35 cellular contexts compared by ENCODE assay signal in genomic region chr7:110863258-110863657, GRCh38.
"Had no signal": no experiment of that assay in that cellular context is flagged by ENCODE, and none has a peak within 500 bp of the region (broad histone marks: within the 10 kb centered on the region; RNA-seq: fewer than 3 reads in every experiment).

No MANE protein-coding gene starts in this region.

- DNase-seq: Karpas-422, Kasumi-1, MG63, MM.1S, MV-4-11, NCI-H1048, NCI-H1092, NCI-H1092 treated with DMSO at 0.1 percent for 48 hours, NCI-H1105, NCI-H1105 treated with DMSO at 0.1 percent for 48 hours, NCI-H1417, NCI-H1417 treated with DMSO at 0.1 percent for 48 hours, NCI-H1436, NCI-H1436 treated with DMSO at 0.1 percent for 48 hours, NCI-H146, NCI-H1694, NCI-H1694 treated with DMSO at 0.1 percent for 48 hours, NCI-H187, NCI-H187 treated with DMSO at 0.1 percent for 48 hours, NCI-H1930, NCI-H2029, NCI-H2029 treated with DMSO at 0.1 percent for 48 hours, NCI-H2081, NCI-H2081 treated with DMSO at 0.1 percent for 48 hours, NCI-H2107, NCI-H2171 treated with DMSO at 0.1 percent for 48 hours, NCI-H2227 treated with DMSO at 0.1 percent for 48 hours, NCI-H226, NCI-H345, NCI-H446, NCI-H446 treated with DMSO at 0.1 percent for 48 hours, NCI-H510A, NCI-H510A treated with DMSO at 0.1 percent for 48 hours, NCI-H524, NCI-H524 treated with DMSO at 0.1 percent for 48 hours had no signal

- H3K36me3 ChIP-seq: MG63 had no signal

- H3K27me3 ChIP-seq: MG63 had no signal

- H3K9me3 ChIP-seq: MG63 had no signal

- H3K4me3 ChIP-seq: MG63 had no signal
